ENCODE assay signal across 8 cellular contexts in genomic region chr3:53130179-53131135, GRCh38. TPM values are rescaled to one million over a fixed set of nuclear protein-coding genes. Genes with fewer than 3 reads are reported as not detected.
DNase-seq lines count a peak whose midpoint lies in the region; ATAC-seq and TF ChIP-seq lines count a peak whose summit lies in the region.

RFT1 (minus strand) TSS chr3:53130435; CDS start chr3:53130400, 35 bp downstream.

- TF ChIP-seq CTCF in Calu3 (IDR thresholded peaks at IDR 0.05; ENCODE audit: unreplicated experiment), result no peak
- no peak for TF ChIP-seq CTCF in IMR-90 (conservative IDR thresholded peaks at IDR 0.05; ENCODE audit: low read depth, low read length)
- no peak for TF ChIP-seq CTCF in epithelial cell of esophagus (IDR thresholded peaks at IDR 0.05; ENCODE audit: insufficient read depth, low read depth, low read length, missing control alignments)

- peak within 1 kb of the TSS; percentile 88 for H3K27ac ChIP-seq in IMR-90 (ENCODE audit: insufficient read depth, low read length)

- no peaks in the 10 kb centered on the region for H3K27me3 Mint-ChIP-seq in Calu3 (ENCODE audit: unreplicated experiment)

- POLR2A ChIA-PET in IMR-90 (lab: Charles Lee; ENCODE audit: unreplicated experiment), result no interaction called here

- H3K4me3 ChIP-seq in IMR-90 (ENCODE audit: insufficient read depth, low read depth, low read length), result peak within 1 kb of the TSS; percentile 89
- peak within 1 kb of the TSS; percentile 66 for H3K4me3 ChIP-seq in epithelial cell of esophagus (ENCODE audit: low read length)
- H3K4me3 ChIP-seq in mononuclear cell (ENCODE audit: low read length), result peak within 1 kb of the TSS; percentile 73

- peak within 1 kb of the TSS; percentile 97 for H3K4me2 ChIP-seq in IMR-90 (ENCODE audit: low read depth, low read length)

- TSS peak; percentile 96 for BruUV-seq in Calu3 (replicated peaks; lab: Mats Ljungman, UMichigan)
- BruUV-seq in IMR-90 (replicated peaks; lab: Mats Ljungman, UMichigan), result no TSS peak

- H3K4me1 Mint-ChIP-seq in Calu3 (ENCODE audit: low read depth, unreplicated experiment), result peaks cover 10% of the 10 kb centered on the region

- H2BK5ac ChIP-seq in IMR-90 (ENCODE audit: low read depth, low read length, poor library complexity, severe bottlenecking), result peak within 1 kb of the TSS; percentile 83

- no peaks in the 10 kb centered on the region for H3K9me3 Mint-ChIP-seq in Calu3 (ENCODE audit: low read depth, unreplicated experiment)

- peak within 1 kb of the TSS; percentile 98 for H4K5ac ChIP-seq in IMR-90 (ENCODE audit: low read depth, low read length)

- H4K20me1 ChIP-seq in IMR-90 (ENCODE audit: insufficient read depth, low read length), result no peaks in the 10 kb centered on the region

- H3K23ac ChIP-seq in IMR-90 (ENCODE audit: low read depth, low read length), result peak within 1 kb of the TSS; percentile 51

- H3K27ac Mint-ChIP-seq in Calu3 (ENCODE audit: unreplicated experiment), result peak within 1 kb of the TSS; percentile 38

- H4K8ac ChIP-seq in IMR-90 (ENCODE audit: low read depth in 2 of 2, low read length in 2 of 2), result peak within 1 kb of the TSS; percentile 99

- H3K14ac ChIP-seq in IMR-90 (replicated peaks; ENCODE audit: low read depth, low read length), result peak within 1 kb of the TSS; percentile 95

- ATAC-seq in GM21515 (IDR thresholded peaks at IDR 0.05; ENCODE audit: unreplicated experiment), result peak; percentile 85
- ATAC-seq in IMR-90 (ENCODE audit: low read depth), result peak; percentile 94

- intact Hi-C loops in Calu3 (cut with micrococcal nuclease; ENCODE audit: unreplicated experiment) (loop anchor here (2.0 kb wide), 1 partner anchor 32 kb away; no protein-coding TSS in a partner anchor), IMR-90 (cut with micrococcal nuclease) (no loop called here)

- H3K4ac ChIP-seq in IMR-90 (ENCODE audit: low read depth, low read length), result peak within 1 kb of the TSS; percentile 75

- H3K36me3 ChIP-seq in IMR-90 (ENCODE audit: control insufficient read depth, insufficient read depth, low read length), result peaks cover 3% of the 10 kb centered on the region

- peaks cover 16% of the 10 kb centered on the region for H3K36me3 Mint-ChIP-seq in Calu3 (ENCODE audit: insufficient read depth, unreplicated experiment)

- peak; percentile 91 for TF ChIP-seq POLR2A in IMR-90 (IDR thresholded peaks at IDR 0.05; ENCODE audit: low read depth, low read length)

- 0 out of 2 replicates have a peak within 1 kb of the TSS, but pooled peaks have one; percentile 5 for H2BK20ac ChIP-seq in IMR-90 (ENCODE audit: low read depth, low read length)

- H3K9ac ChIP-seq in IMR-90 (ENCODE audit: low read depth, low read length), result peak within 1 kb of the TSS; percentile 94

- peak within 1 kb of the TSS; percentile 97 for H2AFZ ChIP-seq in IMR-90 (replicated peaks; ENCODE audit: low read length, poor library complexity)

- in situ Hi-C loops in IMR-90 (cut with MboI; ENCODE audit: low sequenced_read_pairs), result loop anchor here (5.0 kb wide), 1 partner anchor 62 kb away; no protein-coding TSS in a partner anchor

- peak within 1 kb of the TSS; percentile 91 for H3K18ac ChIP-seq in IMR-90 (ENCODE audit: low read depth, low read length)

- H4K91ac ChIP-seq in IMR-90 (ENCODE audit: insufficient read depth, low read depth, low read length), result peak within 1 kb of the TSS; percentile 86

- peak within 1 kb of the TSS; percentile 61 for H2BK120ac ChIP-seq in IMR-90 (ENCODE audit: low read depth, low read length)

- DNase-seq in Calu3 (peak; percentile 95), IMR-90 (peak; percentile 94), OCI-M2 (lab: John Stamatoyannopoulos, UW; ENCODE audit: unreplicated experiment) (peak; percentile 67), activated T-cell treated with anti-CD3 and anti-CD28 coated beads for 4 hours (peak; percentile 98), epithelial cell of esophagus (ENCODE audit: low read depth) (peak; percentile 97)
- DNase-seq in stimulated activated CD8-positive, alpha-beta memory T cell treated with anti-CD3 and anti-CD28 coated beads, Interleukin-2, amount 100 ng/mL, for 48 hours (ENCODE audit: low read depth in 2 of 2), result peak; percentile 96 to 97

- dilution Hi-C loops in IMR-90 (cut with HindIII; ENCODE audit: low sequenced_read_pairs, unreplicated experiment), result no loop called here

- H3K9me1 ChIP-seq in IMR-90 (ENCODE audit: insufficient read depth, low read length), result peaks cover 7% of the 10 kb centered on the region

- H3K27me3 ChIP-seq in IMR-90 (ENCODE audit: control insufficient read depth, insufficient read depth, low read length) (no peaks in the 10 kb centered on the region), mononuclear cell (ENCODE audit: insufficient read depth, low read length) (no peaks in the 10 kb centered on the region)

- peaks cover 6% of the 10 kb centered on the region for H3K4me1 ChIP-seq in IMR-90 (ENCODE audit: control insufficient read depth, insufficient read depth, low read length)
- peaks cover 40% of the 10 kb centered on the region for H3K4me1 ChIP-seq in mononuclear cell (ENCODE audit: insufficient read depth, low read length)

- no peak for TF ChIP-seq RAD21 in IMR-90 (IDR thresholded peaks at IDR 0.05; ENCODE audit: low read length)

- peak within 1 kb of the TSS; percentile 57 for H2AK5ac ChIP-seq in IMR-90 (ENCODE audit: low read depth, low read length)

- peaks cover 19 to 30% of the 10 kb centered on the region in 2 experiments for H3K79me1 ChIP-seq in IMR-90 (ENCODE audit: low read depth in 1 of 2, low read length in 2 of 2)

- peak within 1 kb of the TSS; percentile 91 for H3K56ac ChIP-seq in IMR-90 (ENCODE audit: extremely low read depth, insufficient read depth, low read length)

- H3K4me3 Mint-ChIP-seq in Calu3 (ENCODE audit: low read depth, unreplicated experiment), result peak within 1 kb of the TSS; percentile 83

- CTCF ChIA-PET in Calu3 (lab: Charles Lee) (no interaction called here), IMR-90 (lab: Yijun Ruan, JAX) (interaction anchor here (0.5 kb wide), 1 partner anchor 15 kb away, joined by 3 read pairs; no protein-coding TSS in a partner anchor)

- 0% methylated on average over 3 of the region's 41 CpGs; no CpG with 5 or more reads in 1 of the 2 experiments for WGBS in IMR-90 (ENCODE audit: extremely low coverage in 2 of 2, insufficient read length in 1 of 2), 2 experiments

- H3K9me3 ChIP-seq in IMR-90 (ENCODE audit: control insufficient read depth, insufficient read depth, low read length) (no peaks in the 10 kb centered on the region), mononuclear cell (ENCODE audit: low read depth, low read length) (no peaks in the 10 kb centered on the region)

- H2AK9ac ChIP-seq in IMR-90 (replicated peaks; ENCODE audit: low read depth, low read length, poor library complexity), result peak within 1 kb of the TSS; percentile 86

- peak within 1 kb of the TSS; percentile 33; the same call in 2 of the 3 replicates for H2BK15ac ChIP-seq in IMR-90 (ENCODE audit: low read depth, low read length)

TF ChIP-seq in IMR-90, 13 proteins besides CTCF, POLR2A, EP300 and RAD21:
- TF ChIP-seq RFX5 (IDR thresholded peaks at IDR 0.05; ENCODE audit: low read depth, low read length) (no peak), RCOR1 (IDR thresholded peaks at IDR 0.05; ENCODE audit: insufficient replicate concordance, low read length) (no peak), MXI1 (IDR thresholded peaks at IDR 0.05; ENCODE audit: borderline replicate concordance, low read depth, low read length) (peak; percentile 96), SMC3 (IDR thresholded peaks at IDR 0.05; ENCODE audit: low read depth, low read length) (no peak), USF2 (IDR thresholded peaks at IDR 0.05; ENCODE audit: low read depth, low read length) (no peak), CHD1 (IDR thresholded peaks at IDR 0.05; ENCODE audit: low read depth, low read length) (no peak), MAZ (IDR thresholded peaks at IDR 0.05; ENCODE audit: borderline replicate concordance, low read depth, low read length) (peak; percentile 54; the same call in 1 of the 2 replicates), MAFK (IDR thresholded peaks at IDR 0.05; ENCODE audit: low read depth, low read length) (no peak), ELK1 (IDR thresholded peaks at IDR 0.05; ENCODE audit: borderline replicate concordance, low read depth, low read length) (no peak), FOS (IDR thresholded peaks at IDR 0.05; ENCODE audit: low read depth, low read length) (no peak), BHLHE40 (IDR thresholded peaks at IDR 0.05; ENCODE audit: low read depth, low read length) (no peak), NFE2L2 (IDR thresholded peaks at IDR 0.05; ENCODE audit: low read depth, low read length) (no peak), CEBPB (IDR thresholded peaks at IDR 0.05; ENCODE audit: low read depth, low read length) (no peak)

RNA-seq across cellular contexts. Expression of gene RFT1, which starts in this region (rescaled TPM):
- total RNA-seq in Calu3 (2022), result 30.5 and 35.0 TPM in 2 replicates
- total RNA-seq in IMR-90 (2012; rRNA removed), result 23.5 and 28.6 TPM in 2 replicates
- 11.6 and 14.5 TPM in 2 replicates for polyA plus RNA-seq in IMR-90 (2012; rRNA removed)
- 10.2 and 10.4 TPM in 2 replicates for polyA plus RNA-seq in IMR-90 (2012; cell fraction: cytosol; rRNA removed)
- polyA plus RNA-seq in IMR-90 (2012; cell fraction: nucleus; rRNA removed; ENCODE audit: low replicate concordance), result 8.4 and 10.0 TPM in 2 replicates
- total RNA-seq in mononuclear cell, result 8.7 TPM

Comparison
In these comparisons a context has a peak if more than half of its experiments do, and no peak if none do; other contexts are left out.
1. Peak in every context shown above with its lines: DNase-seq, ATAC-seq, H3K4me3 ChIP-seq and H3K27ac ChIP-seq.